18 cellular contexts compared by ENCODE assay signal in the genomic region with DNA sequence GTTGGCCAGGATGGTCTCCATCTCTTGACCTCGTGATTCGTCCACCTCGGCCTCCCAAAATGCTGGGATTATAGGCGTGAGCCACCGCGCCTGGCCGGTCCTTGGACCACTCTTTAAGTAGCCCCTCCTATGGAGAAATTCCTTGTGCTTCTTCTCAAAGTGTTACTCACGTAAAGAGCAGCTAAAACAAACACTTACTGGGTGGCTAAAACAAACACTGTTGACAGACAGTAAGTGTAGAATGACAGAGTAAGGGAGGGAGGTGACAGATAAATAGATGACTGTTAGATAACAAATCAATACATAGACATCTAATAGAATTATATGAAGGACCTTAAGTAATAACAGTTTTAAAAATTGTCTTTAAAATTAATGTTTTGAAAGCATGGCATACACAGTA. TPM values are rescaled to one million over a fixed set of nuclear protein-coding genes. Genes with fewer than 3 reads are reported as not detected.
A peak's percentile ranks its signal among the peaks of the same experiment; 100 is the strongest.
DNase-seq lines count a peak whose midpoint lies in the region; ATAC-seq, FAIRE-seq and TF ChIP-seq lines count a peak whose summit lies in the region.
"Had no signal": no experiment of that assay in that cellular context is flagged by ENCODE, and none has a peak within 500 bp of the region (broad histone marks: within the 10 kb centered on the region; RNA-seq: fewer than 3 reads in every experiment).

No MANE protein-coding gene starts in this region.

- peaks cover 34% of the 10 kb centered on the region for H3F3A ChIP-seq in SK-N-SH (replicated peaks; ENCODE audit: insufficient read depth)

- no peak overlapping the region for H2AK5ac ChIP-seq in IMR-90 (ENCODE audit: low read depth, low read length)

- no peak for FAIRE-seq in A549 (lab: Jason Lieb, UNC)
- FAIRE-seq in endothelial cell of umbilical vein (lab: Jason Lieb, UNC): no peak
- FAIRE-seq: G401.6, GM12891, GM19239, HTR-8/SVneo had no signal

- CTCF ChIA-PET in SK-N-SH (lab: Yijun Ruan, JAX) (no interaction called here), A549 (lab: Yijun Ruan, JAX) (interaction anchor here (0.9 to 1.2 kb wide), 4 partner anchors 22 to 147 kb away, joined by 3 to 4 read pairs (median 3); no protein-coding TSS in a partner anchor), IMR-90 (lab: Yijun Ruan, JAX) (interaction anchor here (0.6 to 1.3 kb wide), 2 partner anchors 24 to 63 kb away, joined by 3 read pairs; no protein-coding TSS in a partner anchor), endothelial cell of umbilical vein (lab: Charles Lee) (interaction anchor here (0.6 to 2.4 kb wide), 7 partner anchors 10 to 148 kb away, joined by 3 to 24 read pairs (median 4); no protein-coding TSS in a partner anchor)

- no peak overlapping the region for H4K8ac ChIP-seq in IMR-90 (ENCODE audit: low read depth in 2 of 2, low read length in 2 of 2)

- POLR2A ChIA-PET in SK-N-SH (lab: Yijun Ruan, JAX): no interaction called here
- POLR2A ChIA-PET in A549 (lab: Yijun Ruan, JAX): no interaction called here
- POLR2A ChIA-PET in IMR-90 (lab: Charles Lee; ENCODE audit: unreplicated experiment): no interaction called here
- POLR2A ChIA-PET in endothelial cell of umbilical vein (lab: Charles Lee): interaction anchor here (1.0 kb wide), 1 partner anchor 13 kb away, joined by 4 read pairs; no protein-coding TSS in a partner anchor

- H3K56ac ChIP-seq in IMR-90 (ENCODE audit: extremely low read depth, insufficient read depth, low read length): no peak overlapping the region

- peaks cover 7% of the 10 kb centered on the region; the same call in 1 of the 2 replicates for H3K9me1 ChIP-seq in IMR-90 (ENCODE audit: insufficient read depth, low read length)
- no peaks in the 10 kb centered on the region for H3K9me1 ChIP-seq in endothelial cell of umbilical vein (replicated peaks; ENCODE audit: control insufficient read depth, extremely low read depth, insufficient read depth, low read length)

- peak overlapping the region; percentile 78; the same call in 1 of the 2 replicates for H2BK20ac ChIP-seq in IMR-90 (ENCODE audit: low read depth, low read length)

- H3K4me2 ChIP-seq in SK-N-SH (no peak overlapping the region), A549 (peak overlapping the region; percentile 18; the same call in 1 of the 3 replicates), IMR-90 (ENCODE audit: low read depth, low read length) (no peak overlapping the region), endothelial cell of umbilical vein (ENCODE audit: insufficient read depth, low read length) (peak overlapping the region; percentile 92)
- H3K4me2 ChIP-seq: BLaER1 treated with 17β-estradiol and CSF1 and Interleukin-3, amounts not matched to agents 10 nM and 100 nM had no signal

- intact Hi-C loops in IMR-90 (cut with micrococcal nuclease) (loop anchor here (5.0 to 10.0 kb wide), 2 partner anchors 38 to 301 kb away; no protein-coding TSS in a partner anchor), endothelial cell of umbilical vein (cut with micrococcal nuclease) (loop anchor here (5.0 to 10.0 kb wide), 2 partner anchors 143 to 881 kb away; no protein-coding TSS in a partner anchor)

- peak overlapping the region; percentile 44; the same call in 1 of the 2 replicates for H3K4ac ChIP-seq in IMR-90 (ENCODE audit: low read depth, low read length)

- no peak overlapping the region for H3K23ac ChIP-seq in IMR-90 (ENCODE audit: low read depth, low read length)

- H3K4me1 ChIP-seq in SK-N-SH (ENCODE audit: control insufficient read depth in 1 of 2, insufficient read depth in 2 of 2, low read depth in 1 of 2, low read length in 1 of 2): peaks cover 0 to 9% of the 10 kb centered on the region in 2 experiments; a peak in 2 of 4 replicates
- peaks cover 13% of the 10 kb centered on the region for H3K4me1 ChIP-seq in A549
- peaks cover 15% of the 10 kb centered on the region for H3K4me1 ChIP-seq in IMR-90 (ENCODE audit: control insufficient read depth, insufficient read depth, low read length)
- peaks cover 19% of the 10 kb centered on the region for H3K4me1 ChIP-seq in endothelial cell of umbilical vein (ENCODE audit: control insufficient read depth, extremely low read depth, insufficient read depth, low read length)
- H3K4me1 ChIP-seq: BLaER1 treated with 17β-estradiol and CSF1 and Interleukin-3, amounts not matched to agents 10 nM and 100 nM; HAP-1 had no signal

- H3K9ac ChIP-seq in SK-N-SH (no peak overlapping the region), IMR-90 (ENCODE audit: low read depth, low read length) (no peak overlapping the region), endothelial cell of umbilical vein (replicated peaks; ENCODE audit: extremely low read depth, insufficient read depth, low read length) (peak overlapping the region; percentile 85)
- H3K9ac ChIP-seq: BLaER1 treated with 17β-estradiol and CSF1 and Interleukin-3, amounts not matched to agents 10 nM and 100 nM; GM23248 had no signal

- H3K36me3 ChIP-seq in SK-N-SH (replicated peaks in 1 of 2; ENCODE audit: control insufficient read depth in 1 of 2, insufficient read depth in 2 of 2, low read length in 1 of 2) (no peaks in the 10 kb centered on the region), IMR-90 (ENCODE audit: control insufficient read depth, insufficient read depth, low read length) (no peaks in the 10 kb centered on the region), endothelial cell of umbilical vein (ENCODE audit: control insufficient read depth in 2 of 2, extremely low read depth in 1 of 2, insufficient read depth in 2 of 2, low read length in 2 of 2) (no peaks in the 10 kb centered on the region)
- H3K36me3 ChIP-seq: BLaER1 treated with 17β-estradiol and CSF1 and Interleukin-3, amounts not matched to agents 10 nM and 100 nM; HAP-1 had no signal

- no peak overlapping the region for H2BK5ac ChIP-seq in IMR-90 (ENCODE audit: low read depth, low read length, poor library complexity, severe bottlenecking)

- no peaks in the 10 kb centered on the region for H3K9me2 ChIP-seq in SK-N-SH

- TF ChIP-seq POLR2A in A549 (IDR thresholded peaks at IDR 0.05; ENCODE audit: low read length) (no peak), IMR-90 (IDR thresholded peaks at IDR 0.05; ENCODE audit: low read depth, low read length) (no peak), endothelial cell of umbilical vein (IDR thresholded peaks at IDR 0.05; ENCODE audit: low read depth, low read length) (no peak)

- no peak overlapping the region for H2AK9ac ChIP-seq in IMR-90 (replicated peaks; ENCODE audit: low read depth, low read length, poor library complexity)

- H3K27me3 ChIP-seq in SK-N-SH (ENCODE audit: insufficient read depth) (no peaks in the 10 kb centered on the region), IMR-90 (ENCODE audit: control insufficient read depth, insufficient read depth, low read length) (no peaks in the 10 kb centered on the region), endothelial cell of umbilical vein (ENCODE audit: control insufficient read depth in 2 of 2, insufficient read depth in 2 of 2, low read length in 2 of 2) (peaks cover 0 to 4% of the 10 kb centered on the region in 2 experiments)
- H3K27me3 ChIP-seq: BLaER1 treated with 17β-estradiol and CSF1 and Interleukin-3, amounts not matched to agents 10 nM and 100 nM had no signal

- BruUV-seq in IMR-90 (replicated peaks; lab: Mats Ljungman, UMichigan) (no TSS peak), endothelial cell of umbilical vein (replicated peaks; lab: Mats Ljungman, UMichigan) (TSS peak; percentile 77)

- no peak overlapping the region for H2BK15ac ChIP-seq in IMR-90 (ENCODE audit: low read depth, low read length)

- H3K14ac ChIP-seq in IMR-90 (replicated peaks; ENCODE audit: low read depth, low read length): no peak overlapping the region

- no peaks in the 10 kb centered on the region for H3K9me3 ChIP-seq in SK-N-SH
- no peaks in the 10 kb centered on the region for H3K9me3 ChIP-seq in A549
- H3K9me3 ChIP-seq in IMR-90 (ENCODE audit: control insufficient read depth, insufficient read depth, low read length): no peaks in the 10 kb centered on the region
- no peaks in the 10 kb centered on the region for H3K9me3 ChIP-seq in endothelial cell of umbilical vein (replicated peaks; ENCODE audit: control insufficient read depth, insufficient read depth, low read length)
- H3K9me3 ChIP-seq: BLaER1 treated with 17β-estradiol and CSF1 and Interleukin-3, amounts not matched to agents 10 nM and 100 nM; HAP-1 had no signal

- H3K79me1 ChIP-seq in IMR-90 (ENCODE audit: low read depth in 1 of 2, low read length in 2 of 2): no peaks in the 10 kb centered on the region

- in situ Hi-C loops in IMR-90 (cut with MboI; ENCODE audit: low sequenced_read_pairs): no loop called here

- peak overlapping the region; percentile 23; the same call in 1 of the 2 replicates for H3K18ac ChIP-seq in IMR-90 (ENCODE audit: low read depth, low read length)

- H2BK120ac ChIP-seq in IMR-90 (ENCODE audit: low read depth, low read length): peak overlapping the region; percentile 56; the same call in 1 of the 2 replicates

- H3K27ac ChIP-seq in SK-N-SH (ENCODE audit: low read depth in 2 of 2, low read length in 1 of 2) (peak overlapping the region; percentile 88 to 92; a peak in 3 of 4 replicates), A549 (no peak overlapping the region), IMR-90 (ENCODE audit: insufficient read depth, low read length) (no peak overlapping the region), endothelial cell of umbilical vein (ENCODE audit: insufficient read depth, low read depth, low read length) (peak overlapping the region; percentile 79)
- H3K27ac ChIP-seq: BLaER1 treated with 17β-estradiol and CSF1 and Interleukin-3, amounts not matched to agents 10 nM and 100 nM; GM23248 had no signal

- 70% methylated on average over 8 of the region's 8 CpGs for WGBS in SK-N-SH (ENCODE audit: low lambda C conversion rate)
- 71% methylated on average over 8 of the region's 8 CpGs for WGBS in A549 (ENCODE audit: missing lambda C conversion rate)
- WGBS in IMR-90 (ENCODE audit: extremely low coverage in 2 of 2, insufficient read length in 1 of 2), 2 experiments: no CpG with 5 or more reads among the region's 8 CpGs

- ATAC-seq in SK-N-SH treated with all-trans-retinoic acid at 6 μM for 48 hours: no peak
- no peak for ATAC-seq in A549
- no peak for ATAC-seq in IMR-90 (ENCODE audit: low read depth)
- no peak for ATAC-seq in HG03342 (IDR thresholded peaks at IDR 0.05; ENCODE audit: unreplicated experiment)
- no peak for ATAC-seq in GM19328 (IDR thresholded peaks at IDR 0.05; ENCODE audit: unreplicated experiment)
- ATAC-seq: CD8-positive, alpha-beta T cell had no signal

- TF ChIP-seq EP300 in SK-N-SH (IDR thresholded peaks at IDR 0.05; ENCODE audit: borderline replicate concordance in 1 of 2, low read depth in 1 of 2, low read length in 1 of 2) (no peak), A549 (IDR thresholded peaks at IDR 0.05) (no peak)

- peak overlapping the region; percentile 20; the same call in 1 of the 2 replicates for H4K91ac ChIP-seq in IMR-90 (ENCODE audit: insufficient read depth, low read depth, low read length)

- TF ChIP-seq RAD21 in SK-N-SH (IDR thresholded peaks at IDR 0.05; ENCODE audit: low read length) (no peak), A549 (conservative IDR thresholded peaks at IDR 0.05 in 1 of 2, IDR thresholded peaks at IDR 0.05 in 1 of 2) (no peak), IMR-90 (IDR thresholded peaks at IDR 0.05; ENCODE audit: low read length) (no peak)

- H4K5ac ChIP-seq in IMR-90 (ENCODE audit: low read depth, low read length): no peak overlapping the region

- H2AFZ ChIP-seq in SK-N-SH (ENCODE audit: low read depth) (no peak overlapping the region), IMR-90 (replicated peaks; ENCODE audit: low read length, poor library complexity) (no peak overlapping the region), endothelial cell of umbilical vein (ENCODE audit: low read depth, low read length) (no peak overlapping the region)
- H2AFZ ChIP-seq: GM23248 had no signal

- H4K20me1 ChIP-seq in SK-N-SH (ENCODE audit: insufficient read depth) (no peaks in the 10 kb centered on the region), IMR-90 (ENCODE audit: insufficient read depth, low read length) (no peaks in the 10 kb centered on the region), endothelial cell of umbilical vein (replicated peaks; ENCODE audit: control insufficient read depth, extremely low read depth, insufficient read depth, low read length) (no peaks in the 10 kb centered on the region)
- H4K20me1 ChIP-seq: BLaER1 treated with 17β-estradiol and CSF1 and Interleukin-3, amounts not matched to agents 10 nM and 100 nM had no signal

- no peak for DNase-seq in SK-N-SH
- DNase-seq in A549 (ENCODE audit: low read depth in 1 of 2, low spot score in 1 of 2): no peak
- DNase-seq in IMR-90: no peak
- DNase-seq in endothelial cell of umbilical vein (ENCODE audit: low read depth, low spot score): no peak
- DNase-seq in T-helper 2 cell: no peak
- DNase-seq: 8988T; Calu3; CD8-positive, alpha-beta T cell; GM23248 had no signal

- H3K4me3 ChIP-seq in SK-N-SH (ENCODE audit: low read depth in 2 of 2, low read length in 1 of 2): no peak overlapping the region
- H3K4me3 ChIP-seq in A549: no peak overlapping the region
- H3K4me3 ChIP-seq in IMR-90 (ENCODE audit: insufficient read depth, low read depth, low read length): no peak overlapping the region
- no peak overlapping the region for H3K4me3 ChIP-seq in endothelial cell of umbilical vein (replicated peaks in 1 of 3; ENCODE audit: insufficient read depth in 1 of 3, low read depth in 1 of 3, low read length in 3 of 3)
- H3K4me3 ChIP-seq: BLaER1 treated with 17β-estradiol and CSF1 and Interleukin-3, amounts not matched to agents 10 nM and 100 nM; GM23248; HAP-1 had no signal

- peaks cover 9% of the 10 kb centered on the region; the same call in 1 of the 2 replicates for H3K79me2 ChIP-seq in SK-N-SH (ENCODE audit: insufficient read depth)
- H3K79me2 ChIP-seq in endothelial cell of umbilical vein (ENCODE audit: control insufficient read depth, insufficient read depth, low read length): no peaks in the 10 kb centered on the region

- TF ChIP-seq CTCF in SK-N-SH (IDR thresholded peaks at IDR 0.05): no peak
- no peak for TF ChIP-seq CTCF in A549 (IDR thresholded peaks at IDR 0.05)
- TF ChIP-seq CTCF in IMR-90 (conservative IDR thresholded peaks at IDR 0.05; ENCODE audit: low read depth, low read length): no peak
- no peak for TF ChIP-seq CTCF in endothelial cell of umbilical vein (IDR thresholded peaks at IDR 0.05; ENCODE audit: extremely low read depth in 1 of 2, insufficient read depth in 1 of 2, low read depth in 1 of 2, low read length in 2 of 2)

- dilution Hi-C loops in IMR-90 (cut with HindIII; ENCODE audit: low sequenced_read_pairs, unreplicated experiment) (no loop called here), endothelial cell of umbilical vein (cut with MboI; ENCODE audit: extremely low pct_ligation_motif_present, low sequenced_read_pairs) (no loop called here)

RNA-seq across cellular contexts. Expression of gene RASGRP3, which starts 40.9 kb away (rescaled TPM):
- polyA plus RNA-seq in SK-N-SH (2012; rRNA removed) (72.5 and 152 TPM in 2 replicates), A549 (2011; rRNA removed) (1.7 and 3.1 TPM in 2 replicates), A549 (2017; fragmentation: RNase III; extraction: RNeasy Plus Mini Kit Qiagen cat#74134 plus additional on column Dnase treatment) (1.5 to 1.7 TPM (median 1.5 TPM) in 3 replicates), IMR-90 (2012; rRNA removed) (0.87 and 1.7 TPM in 2 replicates), endothelial cell of umbilical vein (14.3 and 16.0 TPM in 2 replicates)
- 26.2 and 31.8 TPM in 2 replicates for polyA plus RNA-seq in SK-N-SH (2012; cell fraction: cytosol; rRNA removed)
- polyA plus RNA-seq in SK-N-SH (2012; cell fraction: nucleus; rRNA removed): 604 and 757 TPM in 2 replicates
- 0.25 and 0.32 TPM in 2 replicates for polyA plus RNA-seq in A549 (2012; cell fraction: cytosol; rRNA removed)
- polyA plus RNA-seq in A549 (2012; cell fraction: nucleus; rRNA removed): 0.25 and 0.48 TPM in 2 replicates
- polyA minus RNA-seq in A549 (2011; rRNA and poly(A)+ RNA removed): 1.2 and 2.8 TPM in 2 replicates
- total RNA-seq in IMR-90 (2012; rRNA removed) (2.5 and 3.0 TPM in 2 replicates), endothelial cell of umbilical vein (39.6 and 42.1 TPM in 2 replicates)
- 0.42 and 0.52 TPM in 2 replicates for polyA plus RNA-seq in IMR-90 (2012; cell fraction: cytosol; rRNA removed)
- 0.48 and 2.8 TPM in 2 replicates for polyA plus RNA-seq in IMR-90 (2012; cell fraction: nucleus; rRNA removed; ENCODE audit: low replicate concordance)
- 6.0 and 9.7 TPM in 2 replicates for polyA plus RNA-seq in endothelial cell of umbilical vein (2011; cell fraction: cytosol; rRNA removed)
- 30.4 and 31.8 TPM in 2 replicates for polyA plus RNA-seq in endothelial cell of umbilical vein (2011; cell fraction: nucleus; rRNA removed)
- 3.1 and 8.9 TPM in 2 replicates for polyA plus RNA-seq in endothelial cell of umbilical vein (2012)
- polyA minus RNA-seq in endothelial cell of umbilical vein: 60.3 and 65.5 TPM in 2 replicates
- polyA minus RNA-seq in endothelial cell of umbilical vein (2011; cell fraction: cytosol; rRNA and poly(A)+ RNA removed): not detected
- polyA minus RNA-seq in endothelial cell of umbilical vein (2011; cell fraction: nucleus; rRNA and poly(A)+ RNA removed): 31.3 and 73.1 TPM in 2 replicates

Comparison
In these comparisons a context has a peak if more than half of its experiments do, and no peak if none do; other contexts are left out.
1. H3K27ac ChIP-seq: peak in SK-N-SH (2 of 2) and endothelial cell of umbilical vein (single experiment); none in A549 (0 of 2) and IMR-90 (single experiment).
2. H3K4me2 ChIP-seq: peak in A549 (single experiment) and endothelial cell of umbilical vein (single experiment); none in SK-N-SH (single experiment) and IMR-90 (single experiment).